In the genomic region with DNA sequence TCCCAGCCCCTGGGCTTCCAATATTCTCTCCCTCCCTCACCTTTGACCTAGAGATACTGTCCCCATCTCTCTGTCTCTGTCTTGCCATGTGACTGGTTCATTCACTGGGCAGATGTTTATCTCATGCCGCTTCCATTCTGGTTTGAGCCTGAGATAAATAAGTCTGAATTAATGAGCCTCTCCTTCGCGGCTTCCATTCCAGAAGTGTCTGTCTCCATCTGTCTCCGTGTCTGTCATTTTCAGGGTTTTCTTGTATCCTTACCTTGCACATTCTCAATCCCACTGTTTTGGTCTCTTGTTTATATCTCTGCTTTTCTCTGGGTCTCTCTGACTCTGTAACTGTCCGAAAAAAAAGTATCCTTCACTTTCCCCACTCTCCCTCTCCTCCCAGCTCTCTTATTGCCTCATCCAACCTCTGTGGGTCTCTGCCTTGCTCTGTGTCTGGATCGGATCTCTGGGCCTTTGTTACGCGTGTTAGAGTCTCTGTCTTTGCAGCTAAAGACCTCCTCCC, we compare ENCODE assay signal across 8 cellular contexts. TPM values are rescaled to one million over a fixed set of nuclear protein-coding genes. Genes with fewer than 3 reads are reported as not detected.
DNase-seq lines count a peak whose midpoint lies in the region; ATAC-seq lines count a peak whose summit lies in the region.

No MANE protein-coding gene starts in this region.

- H3K27me3 Mint-ChIP-seq in activated CD4-positive, alpha-beta T cell treated with anti-CD3 and anti-CD28 coated beads, Interleukin-2, amount 10 ng/mL, durations not matched to agents 7 days and 5 days: no peaks in the 10 kb centered on the region
- no peaks in the 10 kb centered on the region for H3K27me3 Mint-ChIP-seq in activated naive CD8-positive, alpha-beta T cell treated with anti-CD3 and anti-CD28 coated beads for 36 hours

- no peak for DNase-seq in activated CD4-positive, alpha-beta T cell treated with anti-CD3 and anti-CD28 coated beads, Interleukin-2, amount 10 ng/mL, durations not matched to agents 7 days and 5 days
- DNase-seq in activated CD4-positive, alpha-beta T cell treated with anti-CD3 and anti-CD28 coated beads for 1 hour: no peak
- DNase-seq in activated naive CD8-positive, alpha-beta T cell treated with anti-CD3 and anti-CD28 coated beads for 36 hours: no peak
- DNase-seq in NCI-H446 treated with DMSO at 0.1 percent for 48 hours (lab: John Stamatoyannopoulos, UW): no peak
- no peak for DNase-seq in globus pallidus (ENCODE audit: low spot score)

- WGBS in thymus: 55% methylated on average over 8 of the region's 8 CpGs

- H3K4me3 ChIP-seq in thymus (ENCODE audit: low read length): peak overlapping the region; percentile 60

- H3K27ac Mint-ChIP-seq in activated CD4-positive, alpha-beta T cell treated with anti-CD3 and anti-CD28 coated beads, Interleukin-2, amount 10 ng/mL, durations not matched to agents 7 days and 5 days: peak overlapping the region; percentile 92
- peak overlapping the region; percentile 93 for H3K27ac Mint-ChIP-seq in activated naive CD8-positive, alpha-beta T cell treated with anti-CD3 and anti-CD28 coated beads for 36 hours

- H3K27me3 ChIP-seq in layer of hippocampus (ENCODE audit: control insufficient read depth, insufficient read depth, low read length) (no peaks in the 10 kb centered on the region), thymus (ENCODE audit: control insufficient read depth, insufficient read depth) (no peaks in the 10 kb centered on the region)

- H3K9me3 Mint-ChIP-seq in activated CD4-positive, alpha-beta T cell treated with anti-CD3 and anti-CD28 coated beads, Interleukin-2, amount 10 ng/mL, durations not matched to agents 7 days and 5 days: no peaks in the 10 kb centered on the region
- no peaks in the 10 kb centered on the region for H3K9me3 Mint-ChIP-seq in activated naive CD8-positive, alpha-beta T cell treated with anti-CD3 and anti-CD28 coated beads for 36 hours

- peaks cover 10% of the 10 kb centered on the region for H3K4me1 ChIP-seq in thymus (ENCODE audit: control insufficient read depth, insufficient read depth, low read length)

- peaks cover 48% of the 10 kb centered on the region for H3K4me1 Mint-ChIP-seq in activated CD4-positive, alpha-beta T cell treated with anti-CD3 and anti-CD28 coated beads, Interleukin-2, amount 10 ng/mL, durations not matched to agents 7 days and 5 days
- peaks cover 42% of the 10 kb centered on the region for H3K4me1 Mint-ChIP-seq in activated naive CD8-positive, alpha-beta T cell treated with anti-CD3 and anti-CD28 coated beads for 36 hours

- peak overlapping the region; percentile 71 for H3K4me3 Mint-ChIP-seq in activated CD4-positive, alpha-beta T cell treated with anti-CD3 and anti-CD28 coated beads, Interleukin-2, amount 10 ng/mL, durations not matched to agents 7 days and 5 days
- H3K4me3 Mint-ChIP-seq in activated naive CD8-positive, alpha-beta T cell treated with anti-CD3 and anti-CD28 coated beads for 36 hours: peak overlapping the region; percentile 85

- POLR2A ChIA-PET in activated CD4-positive, alpha-beta T cell treated with anti-CD3 and anti-CD28 coated beads, Interleukin-2, amount 10 ng/mL, durations not matched to agents 7 days and 5 days (lab: Charles Lee): no interaction called here

- no peak for ATAC-seq in GM18861 (IDR thresholded peaks at IDR 0.05; ENCODE audit: unreplicated experiment)

- peaks cover 22% of the 10 kb centered on the region for H3K36me3 ChIP-seq in thymus (ENCODE audit: control insufficient read depth, insufficient read depth)

- no peaks in the 10 kb centered on the region for H3K9me3 ChIP-seq in thymus (ENCODE audit: control insufficient read depth)

- H3K27ac ChIP-seq in layer of hippocampus (ENCODE audit: low read depth, low read length) (peak overlapping the region; percentile 86), thymus (ENCODE audit: low read depth) (peak overlapping the region; percentile 71)

- CTCF ChIA-PET in activated CD4-positive, alpha-beta T cell treated with anti-CD3 and anti-CD28 coated beads, Interleukin-2, amount 10 ng/mL, durations not matched to agents 7 days and 5 days (lab: Charles Lee): interaction anchor here (1.0 to 2.4 kb wide), 4 partner anchors 10 to 35 kb away, joined by 3 to 8 read pairs (median 4); a partner anchor contains a TSS

- H3K36me3 Mint-ChIP-seq in activated CD4-positive, alpha-beta T cell treated with anti-CD3 and anti-CD28 coated beads, Interleukin-2, amount 10 ng/mL, durations not matched to agents 7 days and 5 days (ENCODE audit: low read depth): peaks cover 22% of the 10 kb centered on the region
- H3K36me3 Mint-ChIP-seq in activated naive CD8-positive, alpha-beta T cell treated with anti-CD3 and anti-CD28 coated beads for 36 hours: peaks cover 25% of the 10 kb centered on the region

RNA-seq across cellular contexts. Expression of a gene that starts 4.3 kb away (rescaled TPM):
- total RNA-seq in activated CD4-positive, alpha-beta T cell treated with anti-CD3 and anti-CD28 coated beads, Interleukin-2, amount 10 ng/mL, durations not matched to agents 7 days and 5 days: 10 to 100 TPM; 28.2 to 33.6 TPM
- total RNA-seq in activated naive CD8-positive, alpha-beta T cell treated with anti-CD3 and anti-CD28 coated beads for 36 hours: 10 to 100 TPM; 36.7 to 40.8 TPM
- 13.4 TPM for polyA plus RNA-seq in thymus

RNA-seq across cellular contexts. Expression of a gene that starts 4.6 kb away (rescaled TPM):
- 1,000 to 10,000 TPM; 1,477 to 1,601 TPM for total RNA-seq in activated CD4-positive, alpha-beta T cell treated with anti-CD3 and anti-CD28 coated beads, Interleukin-2, amount 10 ng/mL, durations not matched to agents 7 days and 5 days
- total RNA-seq in activated naive CD8-positive, alpha-beta T cell treated with anti-CD3 and anti-CD28 coated beads for 36 hours: 1,000 to 10,000 TPM; 1,968 to 2,008 TPM
- 2,606 TPM for polyA plus RNA-seq in thymus

RNA-seq across cellular contexts. Expression of a gene that starts 8.7 kb away (rescaled TPM):
- 1 to 10 TPM; 2.5 TPM for total RNA-seq in activated CD4-positive, alpha-beta T cell treated with anti-CD3 and anti-CD28 coated beads, Interleukin-2, amount 10 ng/mL, durations not matched to agents 7 days and 5 days
- total RNA-seq in activated naive CD8-positive, alpha-beta T cell treated with anti-CD3 and anti-CD28 coated beads for 36 hours: 1 to 10 TPM; 4.4 TPM
- 2.2 TPM for polyA plus RNA-seq in thymus

RNA-seq across cellular contexts. Expression of a gene that starts 13.6 kb away (rescaled TPM):
- 10 to 100 TPM; 24.1 to 25.8 TPM for total RNA-seq in activated CD4-positive, alpha-beta T cell treated with anti-CD3 and anti-CD28 coated beads, Interleukin-2, amount 10 ng/mL, durations not matched to agents 7 days and 5 days
- total RNA-seq in activated naive CD8-positive, alpha-beta T cell treated with anti-CD3 and anti-CD28 coated beads for 36 hours: 10 to 100 TPM in 1 of 2 experiments, 1 to 10 TPM in 1; 9.3 to 10.1 TPM
- 21.2 TPM for polyA plus RNA-seq in thymus

RNA-seq across cellular contexts. Expression of a gene that starts 17.1 kb away (rescaled TPM):
- not detected for total RNA-seq in activated CD4-positive, alpha-beta T cell treated with anti-CD3 and anti-CD28 coated beads, Interleukin-2, amount 10 ng/mL, durations not matched to agents 7 days and 5 days
- not detected for total RNA-seq in activated naive CD8-positive, alpha-beta T cell treated with anti-CD3 and anti-CD28 coated beads for 36 hours
- polyA plus RNA-seq in thymus: not detected
